1 cellular context compared by ENCODE assay signal in the genomic region with DNA sequence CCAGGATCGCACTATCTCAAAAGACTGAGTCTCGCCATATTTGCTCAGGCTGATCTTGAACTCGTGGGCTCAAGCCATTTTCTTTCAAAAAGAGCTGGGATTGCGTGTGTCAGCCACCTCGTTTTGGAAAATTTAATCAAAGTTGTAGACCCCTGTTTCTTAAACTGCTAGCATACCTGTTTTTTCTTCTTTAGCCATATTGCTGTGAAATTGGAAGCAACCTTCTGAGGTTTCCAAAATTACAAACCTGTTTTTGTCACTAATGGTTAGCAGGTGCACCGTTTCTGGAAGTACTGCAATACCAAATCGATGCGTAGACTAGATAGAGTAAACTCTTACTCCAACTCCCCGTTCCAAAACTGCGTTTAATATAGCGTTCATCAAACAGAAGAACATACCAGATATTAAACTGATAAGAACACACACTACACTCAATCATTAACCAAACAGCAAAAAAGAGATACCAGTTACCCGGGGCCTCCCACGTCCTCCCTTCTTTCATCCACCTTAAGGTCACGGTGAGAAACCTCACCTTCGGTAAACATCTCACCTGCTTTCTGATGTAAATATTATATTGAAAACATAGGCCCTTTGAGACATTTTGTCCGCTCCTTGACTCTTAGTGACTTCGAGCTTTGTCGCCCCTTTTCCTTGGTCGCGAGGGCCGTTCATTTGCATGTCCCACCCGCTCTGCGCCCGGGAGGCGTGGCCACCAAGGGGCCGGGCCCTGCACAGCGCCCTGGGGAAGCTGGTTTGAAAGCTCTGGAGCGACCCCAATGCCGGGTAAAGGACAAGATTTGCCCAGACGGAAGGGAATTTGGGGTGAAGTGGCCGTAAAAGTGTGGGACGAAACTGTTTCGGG.
TF ChIP-seq lines count a peak whose summit lies in the region.

RNU2-63P (minus strand) TSS at position 462 of the 862 bp plus-strand sequence.

TF ChIP-seq in neural cell, 6 proteins besides CTCF, POLR2A, EP300 and RAD21 (continued from another document):
- TF ChIP-seq REST (IDR thresholded peaks at IDR 0.05; ENCODE audit: borderline replicate concordance) (no peak), POLR2AphosphoS5 (IDR thresholded peaks at IDR 0.05) (peak; percentile 90), SMC3 (conservative IDR thresholded peaks at IDR 0.05; ENCODE audit: poor library complexity) (no peak)
TF ChIP-seq in neural cell: peak in this region for 1.
